ENCODE assay signal across 30 cellular contexts in the genomic region with DNA sequence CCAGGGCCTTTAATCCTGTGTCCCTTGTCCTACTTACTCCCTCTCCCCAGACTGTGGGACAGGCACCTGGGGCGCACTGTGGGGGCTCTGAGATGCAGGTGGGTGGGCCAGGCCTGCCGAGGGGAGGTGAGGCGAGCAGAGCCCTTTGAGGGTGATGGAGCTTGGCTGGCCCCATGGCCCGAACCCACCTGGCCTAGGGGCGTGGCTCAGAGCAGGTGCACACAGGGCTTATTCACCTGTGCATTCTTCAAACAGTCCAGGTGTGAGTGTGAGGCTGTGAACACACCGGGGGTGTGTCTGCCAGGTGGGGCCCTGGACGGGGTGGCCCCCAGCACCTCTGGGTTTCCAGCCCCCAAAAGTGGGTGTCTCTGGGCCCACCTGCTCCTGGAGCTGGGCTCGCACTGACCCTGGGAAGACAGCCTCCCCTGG. TPM values are rescaled to one million over a fixed set of nuclear protein-coding genes. Genes with fewer than 3 reads are reported as not detected.
DNase-seq lines count a peak whose midpoint lies in the region; ATAC-seq and TF ChIP-seq lines count a peak whose summit lies in the region.
"Had no signal": no experiment of that assay in that cellular context is flagged by ENCODE, and none has a peak within 500 bp of the region (broad histone marks: within the 10 kb centered on the region; RNA-seq: fewer than 3 reads in every experiment).

No MANE protein-coding gene starts in this region.

- peaks cover 0 to 54% (median 0%) of the 10 kb centered on the region in 4 donors for H3K27me3 ChIP-seq in esophagus squamous epithelium
- H3K27me3 ChIP-seq: ascending aorta, Peyer's patch had no signal

- no peak overlapping the region for H3K27ac ChIP-seq in esophagus squamous epithelium
- H3K27ac ChIP-seq: ascending aorta, left ventricle myocardium inferior, Peyer's patch had no signal

- no peaks in the 10 kb centered on the region for H3K9me3 ChIP-seq in esophagus squamous epithelium
- H3K9me3 ChIP-seq: ascending aorta had no signal

- no peak overlapping the region for H3K4me3 ChIP-seq in esophagus squamous epithelium
- no peak overlapping the region for H3K4me3 ChIP-seq in foreskin fibroblast (ENCODE audit: low read depth in 1 of 2, low read length in 2 of 2)
- H3K4me3 ChIP-seq: ascending aorta, K562, left ventricle myocardium inferior, Peyer's patch had no signal

- H3K36me3 ChIP-seq in esophagus squamous epithelium, result no peaks in the 10 kb centered on the region
- H3K36me3 ChIP-seq: ascending aorta, left ventricle myocardium inferior, Peyer's patch had no signal

- ATAC-seq in esophagus mucosa, result peak; percentile 21
- ATAC-seq: activated CD8-positive, alpha-beta T cell treated with anti-CD3 and anti-CD28 coated beads for 36 hours; effector memory CD8-positive, alpha-beta T cell; K562; right cardiac atrium had no signal

- peaks cover 0 to 16% (median 0%) of the 10 kb centered on the region in 3 donors for H3K4me1 ChIP-seq in esophagus squamous epithelium
- H3K4me1 ChIP-seq: ascending aorta, Peyer's patch had no signal

- 38 to 92% methylated on average over 2 to 4 of the region's 8 CpGs for WGBS in esophagus squamous epithelium, 2 donors

- TF ChIP-seq CTCF in esophagus squamous epithelium (IDR thresholded peaks at IDR 0.05) (no peak), foreskin fibroblast (IDR thresholded peaks at IDR 0.05; ENCODE audit: low read depth, low read length) (no peak)

- intact Hi-C loops in esophagus squamous epithelium (cut with DNase I), result no loop called here

- DNase-seq in COLO668 (lab: John Stamatoyannopoulos, UW; ENCODE audit: unreplicated experiment) (peak; percentile 25), NCI-H69 (lab: John Stamatoyannopoulos, UW) (peak; percentile 19), esophagus squamous epithelium (lab: John Stamatoyannopoulos, UW) (no peak), NCI-H1436 treated with DMSO at 0.1 percent for 48 hours (lab: John Stamatoyannopoulos, UW) (no peak), foreskin fibroblast (no peak)
- peak; percentile 17 for DNase-seq in stimulated activated CD8-positive, alpha-beta memory T cell treated with anti-CD3 and anti-CD28 coated beads, Interleukin-4, amount 100 ng/mL, for 48 hours
- DNase-seq: activated CD8-positive, alpha-beta T cell treated with anti-CD3 and anti-CD28 coated beads for 36 hours; activated effector memory CD4-positive, alpha-beta T cell treated with anti-CD3 and anti-CD28 coated beads, Interleukin-2, amount 50 U/mL, for 16 hours; activated naive CD8-positive, alpha-beta T cell treated with anti-CD3 and anti-CD28 coated beads, Interleukin-2, amount 10 ng/mL, durations not matched to agents 7 days and 5 days; cortex of kidney; DMS79 treated with DMSO at 0.1 percent for 48 hours; effector memory CD8-positive, alpha-beta T cell; GF-D8; glutamatergic neuron; GOT3; islet precursor cell; left ventricle myocardium inferior; mesendoderm; NCI-H1105 treated with DMSO at 0.1 percent for 48 hours; NCI-H1930; right cardiac atrium; SHP77 treated with DMSO at 0.1 percent for 48 hours; T-helper 2 cell had no signal

- no peak for TF ChIP-seq POLR2A in esophagus squamous epithelium (IDR thresholded peaks at IDR 0.05)

RNA-seq across cellular contexts. Expression of a gene that starts 9.0 kb away (rescaled TPM):
- total RNA-seq in esophagus mucosa, result not detected
- 1 to 10 TPM in 1 of 4 donors, under 1 TPM in 1, not detected in 2; under 0.01 to 1.5 TPM for total RNA-seq in esophagus squamous epithelium
- total RNA-seq: activated CD8-positive, alpha-beta T cell treated with anti-CD3 and anti-CD28 coated beads for 36 hours; activated naive CD8-positive, alpha-beta T cell treated with anti-CD3 and anti-CD28 coated beads, Interleukin-2, amount 10 ng/mL, durations not matched to agents 7 days and 5 days; epithelial cell of proximal tubule; HT1080; K562; left ventricle myocardium inferior; neural crest cell; Peyer's patch; right cardiac atrium had no signal

Comparison
In these comparisons a context has a peak if more than half of its experiments do, and no peak if none do; other contexts are left out.
1. DNase-seq: peak in COLO668 (single experiment), NCI-H69 (single experiment) and stimulated activated CD8-positive, alpha-beta memory T cell treated with anti-CD3 and anti-CD28 coated beads, Interleukin-4, amount 100 ng/mL, for 48 hours (single experiment); none in esophagus squamous epithelium (single experiment), NCI-H1436 treated with DMSO at 0.1 percent for 48 hours (single experiment) and foreskin fibroblast (0 of 2).